29 cellular contexts compared by ENCODE assay signal in genomic region chr1:116191294-116191693, GRCh38.
"Had no signal": no experiment of that assay in that cellular context is flagged by ENCODE, and none has a peak within 500 bp of the region (broad histone marks: within the 10 kb centered on the region; RNA-seq: fewer than 3 reads in every experiment).

No MANE protein-coding gene starts in this region.

- H3K4me3 ChIP-seq: pancreas, psoas muscle, skin epidermis, smooth muscle cell, spleen, suprapubic skin, testis, tibial artery, transverse colon, upper lobe of right lung, uterus had no signal

- H3K36me3 ChIP-seq: neutrophil, pancreas, spleen, suprapubic skin, tibial artery, transverse colon, upper lobe of right lung, uterus had no signal

- ATAC-seq: naive thymus-derived CD8-positive, alpha-beta T cell; natural killer cell treated with Interleukin-12 subunit alpha and Interleukin-12 subunit beta and Interleukin-15 and Interleukin-18, amount 100 ng/mL, for 72 hours; pancreas; psoas muscle; right cardiac atrium; sciatic nerve; stimulated activated memory B cell treated with anti-CD40 and anti-IgM and Interleukin-4, amounts not matched to agents 10 μg/mL and 1 μg/mL and 100 μg/mL, for 72 hours; stimulated activated naive CD8-positive, alpha-beta T cell treated with anti-CD3 and anti-CD28 coated beads, Interleukin-15, amount 100 ng/mL, for 72 hours; stimulated activated naive CD8-positive, alpha-beta T cell treated with anti-CD3 and anti-CD28 coated beads, Interleukin-15, Interleukin-2, amounts not matched to agents 100 U/mL and 50 U/mL, for 24 hours; upper lobe of right lung had no signal

- H3K4me2 ChIP-seq: smooth muscle cell had no signal

- H3K4me1 ChIP-seq: psoas muscle, spleen, testis, tibial artery, upper lobe of right lung, uterus had no signal

- H3K9me3 ChIP-seq: neutrophil, pancreas, psoas muscle, spleen, suprapubic skin, testis, tibial artery, transverse colon, upper lobe of right lung, uterus had no signal

- H3K27me3 ChIP-seq: neutrophil, pancreas, testis, transverse colon, upper lobe of right lung, uterus had no signal

- DNase-seq: naive thymus-derived CD8-positive, alpha-beta T cell; nephron progenitor cell; nucleus accumbens; pancreas; posterior cingulate gyrus; psoas muscle; right cardiac atrium; spleen; stimulated activated CD4-positive, alpha-beta T cell treated with anti-CD3 and anti-CD28 coated beads, Interleukin-12 subunit alpha, Interleukin-12 subunit beta, amount 100 ng/mL, for 4 hours; stimulated activated CD4-positive, alpha-beta T cell treated with anti-CD3 and anti-CD28 coated beads, Interleukin-1b, Interleukin-23, amount 100 ng/mL, for 48 hours; stimulated activated CD4-positive, alpha-beta T cell treated with anti-CD3 and anti-CD28 coated beads, Interleukin-4, amount 100 ng/mL, for 1 hour; stimulated activated CD4-positive, alpha-beta T cell treated with anti-CD3 and anti-CD28 coated beads, Interleukin-4, amount 100 ng/mL, for 4 hours; stimulated activated CD8-positive, alpha-beta memory T cell treated with anti-CD3 and anti-CD28 coated beads, Interleukin-4, amount 100 ng/mL, for 48 hours; stimulated activated naive CD4-positive, alpha-beta T cell; stimulated activated naive CD8-positive, alpha-beta T cell treated with anti-CD3 and anti-CD28 coated beads, Interleukin-15, amount 100 ng/mL, for 72 hours; stimulated activated naive CD8-positive, alpha-beta T cell treated with anti-CD3 and anti-CD28 coated beads, Interleukin-15, Interleukin-2, amounts not matched to agents 100 U/mL and 50 U/mL, for 24 hours; substantia nigra; testis; tibial artery; transverse colon; upper lobe of right lung; uterus had no signal

- FAIRE-seq: pancreas had no signal

- H3K27ac ChIP-seq: neutrophil, pancreas, psoas muscle, skin epidermis, spleen, suprapubic skin, testis, tibial artery, transverse colon, upper lobe of right lung, uterus had no signal
